Comparison of ENCODE assay signal across 14 cellular contexts in genomic region chr5:143102414-143102813, GRCh38.
DNase-seq lines count a peak whose midpoint lies in the region; ATAC-seq lines count a peak whose summit lies in the region.
"Had no signal": no experiment of that assay in that cellular context is flagged by ENCODE, and none has a peak within 500 bp of the region (broad histone marks: within the 10 kb centered on the region; RNA-seq: fewer than 3 reads in every experiment).

No MANE protein-coding gene starts in this region.

- H3K9me3 ChIP-seq in mesodermal cell (ENCODE audit: control insufficient read depth, low read length): no peaks in the 10 kb centered on the region
- H3K9me3 ChIP-seq: left lung, SJCRH30 had no signal

- H3K27ac Mint-ChIP-seq in dendritic cell treated with granulocyte-macrophage colony-stimulating factor and Interleukin-4, amounts not matched to agents 40 ng/mL and 50 ng/mL, for 4 days: peak overlapping the region; percentile 65
- H3K27ac Mint-ChIP-seq: nephron had no signal

- H3K36me3 ChIP-seq in mesodermal cell (ENCODE audit: control insufficient read depth, insufficient read depth, low read length): no peaks in the 10 kb centered on the region
- H3K36me3 ChIP-seq: left lung, SJCRH30 had no signal

- no peaks in the 10 kb centered on the region for H3K27me3 Mint-ChIP-seq in dendritic cell treated with granulocyte-macrophage colony-stimulating factor and Interleukin-4, amounts not matched to agents 40 ng/mL and 50 ng/mL, for 4 days

- peaks cover 55% of the 10 kb centered on the region for H3K4me1 Mint-ChIP-seq in dendritic cell treated with granulocyte-macrophage colony-stimulating factor and Interleukin-4, amounts not matched to agents 40 ng/mL and 50 ng/mL, for 4 days (ENCODE audit: low read depth)
- H3K4me1 Mint-ChIP-seq: nephron had no signal

- peak overlapping the region; percentile 0 for H3K27ac ChIP-seq in mesodermal cell (ENCODE audit: low read depth, low read length, severe bottlenecking)
- H3K27ac ChIP-seq: left lung, SJCRH30 had no signal

- WGBS in mesodermal cell (ENCODE audit: insufficient coverage in 2 of 2), 2 experiments: 90 to 94% methylated on average over 3 to 6 of the region's 6 CpGs

- intact Hi-C loops in Right ventricle myocardium inferior (cut with DNase I) (loop anchor here (10.0 kb wide), 1 partner anchor 722 kb away; no protein-coding TSS in a partner anchor), cardiac septum (cut with DNase I) (no loop called here)
- intact Hi-C loops in dendritic cell treated with granulocyte-macrophage colony-stimulating factor and Interleukin-4, amounts not matched to agents 40 ng/mL and 50 ng/mL, for 4 days (cut with micrococcal nuclease): no loop called here

- H3K4me3 Mint-ChIP-seq in dendritic cell treated with granulocyte-macrophage colony-stimulating factor and Interleukin-4, amounts not matched to agents 40 ng/mL and 50 ng/mL, for 4 days: no peak overlapping the region
- H3K4me3 Mint-ChIP-seq: nephron had no signal

- H3K36me3 Mint-ChIP-seq in dendritic cell treated with granulocyte-macrophage colony-stimulating factor and Interleukin-4, amounts not matched to agents 40 ng/mL and 50 ng/mL, for 4 days (ENCODE audit: low read depth): peaks cover 49% of the 10 kb centered on the region

- no peaks in the 10 kb centered on the region for H3K9me3 Mint-ChIP-seq in dendritic cell treated with granulocyte-macrophage colony-stimulating factor and Interleukin-4, amounts not matched to agents 40 ng/mL and 50 ng/mL, for 4 days
- H3K9me3 Mint-ChIP-seq: nephron had no signal

- H3K4me1 ChIP-seq in mesodermal cell (ENCODE audit: control insufficient read depth, insufficient read depth, low read length, poor library complexity, severe bottlenecking): peaks cover 6% of the 10 kb centered on the region
- H3K4me1 ChIP-seq: left lung had no signal

- ATAC-seq in Right ventricle myocardium inferior (peak; percentile 69), HG03469 (IDR thresholded peaks at IDR 0.05; ENCODE audit: unreplicated experiment) (no peak)
- ATAC-seq: left lung had no signal

- no peak overlapping the region for H3K4me3 ChIP-seq in mesodermal cell (ENCODE audit: extremely low read depth, insufficient read depth, low read length, poor library complexity, severe bottlenecking)
- H3K4me3 ChIP-seq: left lung, SJCRH30 had no signal

- no peak for DNase-seq in Right ventricle myocardium inferior (ENCODE audit: missing footprints)
- no peak for DNase-seq in cardiac septum (ENCODE audit: low spot score)
- DNase-seq in Kasumi-1 (lab: John Stamatoyannopoulos, UW): no peak
- no peak for DNase-seq in effector CD4-positive, alpha-beta T cell
- no peak for DNase-seq in SIG-M5 treated with dmso at 0.1 percent for 504 hours (lab: John Stamatoyannopoulos, UW; ENCODE audit: unreplicated experiment)
- DNase-seq: DMS153; hippocampal formation; left lung; NK-92 treated with Interleukin-12 subunit alpha and Interleukin-12 subunit beta, amount 100 ng/mL, for 24 hours; SJCRH30 had no signal
